ENCODE assay signal across 23 cellular contexts in the genomic region with DNA sequence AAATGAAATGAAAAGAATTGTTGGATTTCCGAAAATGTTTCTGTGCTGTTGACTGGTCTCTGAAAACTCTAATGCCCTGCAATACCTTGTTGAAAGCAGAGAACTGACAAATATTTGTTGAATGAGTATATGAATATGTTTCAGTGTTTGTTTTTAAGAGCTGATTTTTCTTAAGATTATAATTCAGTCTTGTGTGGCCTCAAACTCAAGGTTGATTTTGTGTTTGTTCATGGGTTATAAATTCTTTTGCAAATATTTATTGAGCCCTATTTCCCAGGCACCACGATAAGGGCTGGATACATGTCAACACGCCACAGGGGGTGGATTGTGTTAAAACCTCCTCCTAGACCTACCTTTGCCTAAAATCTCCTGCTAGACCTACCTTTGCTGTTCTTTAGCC.
"Had no signal": no experiment of that assay in that cellular context is flagged by ENCODE, and none has a peak within 500 bp of the region (broad histone marks: within the 10 kb centered on the region; RNA-seq: fewer than 3 reads in every experiment).

No MANE protein-coding gene starts in this region.

- ATAC-seq: left colon; left ventricle myocardium superior; sciatic nerve; stimulated activated memory B cell treated with anti-CD40 and anti-IgM and Interleukin-4, amounts not matched to agents 10 μg/mL and 1 μg/mL and 100 μg/mL, for 72 hours; stimulated activated naive CD8-positive, alpha-beta T cell treated with anti-CD3 and anti-CD28 coated beads, Interleukin-15, amount 100 ng/mL, for 72 hours had no signal

- H3K4me3 Mint-ChIP-seq: naive B cell; nephron; stimulated activated memory B cell treated with anti-CD40 and anti-IgM and Interleukin-4, amounts not matched to agents 10 μg/mL and 1 μg/mL and 100 μg/mL, for 72 hours; stimulated activated naive CD8-positive, alpha-beta T cell treated with anti-CD3 and anti-CD28 coated beads, Interleukin-15, amount 100 ng/mL, for 72 hours had no signal

- H3K4me1 Mint-ChIP-seq: naive B cell; nephron; stimulated activated memory B cell treated with anti-CD40 and anti-IgM and Interleukin-4, amounts not matched to agents 10 μg/mL and 1 μg/mL and 100 μg/mL, for 72 hours; stimulated activated naive CD8-positive, alpha-beta T cell treated with anti-CD3 and anti-CD28 coated beads, Interleukin-15, amount 100 ng/mL, for 72 hours had no signal

- H3K36me3 ChIP-seq: spleen, thoracic aorta, transverse colon had no signal

- H3K9me3 Mint-ChIP-seq: stimulated activated memory B cell treated with anti-CD40 and anti-IgM and Interleukin-4, amounts not matched to agents 10 μg/mL and 1 μg/mL and 100 μg/mL, for 72 hours had no signal

- DNase-seq: cortex of kidney; dorsolateral prefrontal cortex; effector CD8-positive, alpha-beta T cell; foreskin melanocyte; head of caudate nucleus; hippocampal formation; left colon; left ventricle myocardium superior; mesendoderm; naive B cell; occipital lobe; spleen; stimulated activated CD4-positive, alpha-beta T cell treated with anti-CD3 and anti-CD28 coated beads, Interleukin-15, amount 100 ng/mL, for 24 hours; stimulated activated CD4-positive, alpha-beta T cell treated with anti-CD3 and anti-CD28 coated beads, Interleukin-1b, Interleukin-23, amount 100 ng/mL, for 48 hours; stimulated activated CD4-positive, alpha-beta T cell treated with anti-CD3 and anti-CD28 coated beads, Interleukin-4, amount 100 ng/mL, for 24 hours; stimulated activated naive CD8-positive, alpha-beta T cell treated with anti-CD3 and anti-CD28 coated beads, Interleukin-15, amount 100 ng/mL, for 72 hours; substantia nigra; transverse colon had no signal

- H3K36me3 Mint-ChIP-seq: stimulated activated memory B cell treated with anti-CD40 and anti-IgM and Interleukin-4, amounts not matched to agents 10 μg/mL and 1 μg/mL and 100 μg/mL, for 72 hours had no signal

- H3K4me1 ChIP-seq: spleen, transverse colon had no signal

- H3K27ac Mint-ChIP-seq: nephron; stimulated activated memory B cell treated with anti-CD40 and anti-IgM and Interleukin-4, amounts not matched to agents 10 μg/mL and 1 μg/mL and 100 μg/mL, for 72 hours; stimulated activated naive CD8-positive, alpha-beta T cell treated with anti-CD3 and anti-CD28 coated beads, Interleukin-15, amount 100 ng/mL, for 72 hours had no signal

- H3K27me3 ChIP-seq: transverse colon had no signal

- H3K27ac ChIP-seq: dorsolateral prefrontal cortex, spleen, thoracic aorta, transverse colon had no signal

- H3K9me3 ChIP-seq: thoracic aorta, transverse colon had no signal

- H3K4me3 ChIP-seq: dorsolateral prefrontal cortex, lung, spleen, thoracic aorta, transverse colon had no signal
